26 cellular contexts compared by ENCODE assay signal in genomic region chr13:63449549-63449948, GRCh38.
DNase-seq lines count a peak whose midpoint lies in the region; TF ChIP-seq lines count a peak whose summit lies in the region.
"Had no signal": no experiment of that assay in that cellular context is flagged by ENCODE, and none has a peak within 500 bp of the region (broad histone marks: within the 10 kb centered on the region; RNA-seq: fewer than 3 reads in every experiment).

No MANE protein-coding gene starts in this region.

- DNase-seq in NCI-H82 (lab: John Stamatoyannopoulos, UW), result peak; percentile 87
- no peak for DNase-seq in NCI-H82 treated with DMSO at 0.1 percent for 48 hours (lab: John Stamatoyannopoulos, UW; ENCODE audit: unreplicated experiment)
- peak; percentile 19 for DNase-seq in NCI-H1417 treated with DMSO at 0.1 percent for 48 hours (lab: John Stamatoyannopoulos, UW)
- peak; percentile 4 for DNase-seq in cerebellum (ENCODE audit: low spot score)
- no peak for DNase-seq in osteocyte (ENCODE audit: extremely low spot score, unreplicated experiment)
- no peak for DNase-seq in adrenal gland
- DNase-seq in SK-N-DZ (ENCODE audit: low spot score), result no peak
- DNase-seq in type B pancreatic cell (ENCODE audit: extremely low spot score, unreplicated experiment), result no peak
- DNase-seq: activated CD4-positive, alpha-beta T cell treated with anti-CD3 and anti-CD28 coated beads for 48 hours; activated effector memory CD4-positive, alpha-beta T cell treated with anti-CD3 and anti-CD28 coated beads, Interleukin-2, amount 50 U/mL, for 16 hours; activated naive CD8-positive, alpha-beta T cell treated with anti-CD3 and anti-CD28 coated beads for 36 hours; activated T-cell treated with anti-CD3 and anti-CD28 coated beads, Interleukin-2, amount 50 U/mL, for 1 hour; BE2C; CD8-positive, alpha-beta memory T cell; DMS153; mucosa of descending colon; NCI-H2171; NCI-H774; pancreas; T-helper 9 cell; transverse colon had no signal

- no peaks in the 10 kb centered on the region for H3K36me3 ChIP-seq in adrenal gland (replicated peaks in 1 of 2)
- H3K36me3 ChIP-seq: BE2C, pancreas, transverse colon had no signal

- no peak overlapping the region for H3K4me3 ChIP-seq in adrenal gland
- H3K4me3 ChIP-seq: mucosa of descending colon, pancreas, smooth muscle cell, transverse colon had no signal

- peaks cover 0 to 8% (median 0%) of the 10 kb centered on the region in 3 donors for H3K9me3 ChIP-seq in adrenal gland (replicated peaks in 1 of 3)
- H3K9me3 ChIP-seq: BE2C, pancreas, transverse colon had no signal

- intact Hi-C loops in adrenal gland (cut with DNase I), result no loop called here

- no peaks in the 10 kb centered on the region for H3K4me1 ChIP-seq in adrenal gland (replicated peaks in 1 of 2)
- H3K4me1 ChIP-seq: BE2C, pancreas, transverse colon had no signal

- H3K9me3 Mint-ChIP-seq in osteocyte (ENCODE audit: unreplicated experiment) (no peaks in the 10 kb centered on the region), type B pancreatic cell (no peaks in the 10 kb centered on the region)
- H3K9me3 Mint-ChIP-seq: IgD-negative memory B cell had no signal

- no peak overlapping the region for H3K27ac ChIP-seq in adrenal gland
- H3K27ac ChIP-seq: pancreas, transverse colon, VCaP had no signal

- no peaks in the 10 kb centered on the region for H3K27me3 ChIP-seq in adrenal gland
- H3K27me3 ChIP-seq: BE2C, pancreas, transverse colon had no signal

- TF ChIP-seq POLR2A in adrenal gland (IDR thresholded peaks at IDR 0.05), result no peak

- H3K4me3 Mint-ChIP-seq in osteocyte (ENCODE audit: unreplicated experiment), result no peak overlapping the region
- no peak overlapping the region for H3K4me3 Mint-ChIP-seq in type B pancreatic cell
- H3K4me3 Mint-ChIP-seq: activated naive CD8-positive, alpha-beta T cell treated with anti-CD3 and anti-CD28 coated beads for 36 hours; CD8-positive, alpha-beta memory T cell; central memory CD8-positive, alpha-beta T cell; IgD-negative memory B cell; natural killer cell treated with Interleukin-12 subunit alpha and Interleukin-12 subunit beta and Interleukin-15 and Interleukin-18, amount 100 ng/mL, for 72 hours had no signal

- H3K27me3 Mint-ChIP-seq in osteocyte (ENCODE audit: unreplicated experiment), result no peaks in the 10 kb centered on the region
- H3K27me3 Mint-ChIP-seq in type B pancreatic cell, result no peaks in the 10 kb centered on the region
- H3K27me3 Mint-ChIP-seq: activated naive CD8-positive, alpha-beta T cell treated with anti-CD3 and anti-CD28 coated beads for 36 hours; CD8-positive, alpha-beta memory T cell; central memory CD8-positive, alpha-beta T cell; IgD-negative memory B cell; natural killer cell treated with Interleukin-12 subunit alpha and Interleukin-12 subunit beta and Interleukin-15 and Interleukin-18, amount 100 ng/mL, for 72 hours had no signal

- no peaks in the 10 kb centered on the region for H3K36me3 Mint-ChIP-seq in osteocyte (ENCODE audit: unreplicated experiment)
- H3K36me3 Mint-ChIP-seq in type B pancreatic cell, result no peaks in the 10 kb centered on the region
- H3K36me3 Mint-ChIP-seq: activated naive CD8-positive, alpha-beta T cell treated with anti-CD3 and anti-CD28 coated beads for 36 hours; CD8-positive, alpha-beta memory T cell; IgD-negative memory B cell; natural killer cell treated with Interleukin-12 subunit alpha and Interleukin-12 subunit beta and Interleukin-15 and Interleukin-18, amount 100 ng/mL, for 72 hours had no signal

- WGBS in adrenal gland, 4 donors, result 4 to 8% (median 6%) methylated on average over 1 of the region's 1 CpG

- peaks cover 20% of the 10 kb centered on the region for H3K4me1 Mint-ChIP-seq in osteocyte (ENCODE audit: unreplicated experiment)
- peaks cover 6% of the 10 kb centered on the region for H3K4me1 Mint-ChIP-seq in type B pancreatic cell (ENCODE audit: unreplicated experiment)
- H3K4me1 Mint-ChIP-seq: activated naive CD8-positive, alpha-beta T cell treated with anti-CD3 and anti-CD28 coated beads for 36 hours; CD8-positive, alpha-beta memory T cell; central memory CD8-positive, alpha-beta T cell; IgD-negative memory B cell had no signal

- TF ChIP-seq CTCF in osteocyte (IDR thresholded peaks at IDR 0.05), result no peak
- TF ChIP-seq CTCF in adrenal gland (IDR thresholded peaks at IDR 0.05), result no peak
- TF ChIP-seq CTCF in type B pancreatic cell (conservative IDR thresholded peaks at IDR 0.05), result no peak

- H3K27ac Mint-ChIP-seq in osteocyte (ENCODE audit: unreplicated experiment), result peak overlapping the region; percentile 75
- no peak overlapping the region for H3K27ac Mint-ChIP-seq in type B pancreatic cell
- H3K27ac Mint-ChIP-seq: activated naive CD8-positive, alpha-beta T cell treated with anti-CD3 and anti-CD28 coated beads for 36 hours; CD8-positive, alpha-beta memory T cell; IgD-negative memory B cell; natural killer cell treated with Interleukin-12 subunit alpha and Interleukin-12 subunit beta and Interleukin-15 and Interleukin-18, amount 100 ng/mL, for 72 hours had no signal

Comparison
In these comparisons a context has a peak if more than half of its experiments do, and no peak if none do; other contexts are left out.
1. DNase-seq: peak in NCI-H82 (single experiment), NCI-H1417 treated with DMSO at 0.1 percent for 48 hours (single experiment) and cerebellum (single experiment); none in NCI-H82 treated with DMSO at 0.1 percent for 48 hours (single experiment), osteocyte (single experiment), adrenal gland (0 of 7), SK-N-DZ (single experiment) and type B pancreatic cell (single experiment).